In the genomic region with DNA sequence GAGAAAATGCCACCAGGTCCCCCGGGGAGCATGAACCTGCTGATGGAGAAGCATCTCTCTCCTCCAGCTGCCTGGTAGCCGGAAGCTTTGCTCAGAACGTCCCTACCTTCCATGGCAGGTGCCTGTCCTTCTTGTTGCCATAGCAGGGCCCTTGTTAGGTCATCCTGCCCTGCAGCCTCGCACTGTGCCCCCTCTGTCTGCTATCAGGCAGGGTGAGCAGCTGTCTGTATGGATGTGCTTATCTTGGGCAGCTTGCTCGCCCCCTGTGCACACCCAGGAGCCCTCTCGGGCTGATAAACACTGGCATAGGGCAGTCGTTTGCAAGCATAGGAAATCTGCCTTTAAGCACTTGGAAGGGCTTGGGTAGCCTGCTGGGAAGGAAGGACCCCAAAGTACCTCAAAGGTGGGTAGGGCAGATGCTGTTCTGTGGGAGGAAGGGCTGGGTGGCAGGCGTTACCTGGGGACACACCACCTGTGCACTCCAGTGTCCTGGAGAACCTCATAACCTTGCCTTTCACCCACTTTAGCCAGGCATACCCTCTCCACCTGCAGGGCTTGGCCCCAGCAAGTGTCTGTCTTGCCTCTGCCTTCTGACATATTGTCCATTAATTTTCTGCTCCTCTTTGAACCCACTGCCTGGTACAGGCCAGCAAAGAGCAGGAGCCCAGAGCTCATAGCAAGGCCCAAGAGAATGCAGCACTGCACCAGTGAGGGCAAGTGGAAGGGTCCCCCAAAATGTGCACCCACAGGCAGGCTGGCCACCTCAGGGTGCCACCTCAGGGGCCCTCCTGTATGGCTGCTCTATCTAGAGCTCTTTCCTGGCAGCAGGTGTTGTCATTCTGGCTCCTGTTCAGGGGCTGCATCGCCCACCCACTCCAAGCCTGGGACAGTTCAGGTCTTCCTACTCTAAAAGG, we compare ENCODE assay signal across 25 cellular contexts. TPM values are rescaled to one million over a fixed set of nuclear protein-coding genes. Genes with fewer than 3 reads are reported as not detected.
DNase-seq lines count a peak whose midpoint lies in the region; ATAC-seq lines count a peak whose summit lies in the region.
"Had no signal": no experiment of that assay in that cellular context is flagged by ENCODE, and none has a peak within 500 bp of the region (broad histone marks: within the 10 kb centered on the region; RNA-seq: fewer than 3 reads in every experiment).

No MANE protein-coding gene starts in this region.

- no peak overlapping the region for H3K9ac ChIP-seq in neuronal stem cell (ENCODE audit: low read depth, low read length, poor library complexity)

- no peak overlapping the region for H2BK120ac ChIP-seq in neuronal stem cell (ENCODE audit: low read depth, low read length)

- H3K4me1 ChIP-seq in neuronal stem cell (ENCODE audit: control insufficient read depth in 2 of 2, insufficient read depth in 1 of 2, low read depth in 1 of 2, low read length in 2 of 2), result no peaks in the 10 kb centered on the region
- H3K4me1 ChIP-seq: breast epithelium, colonic mucosa had no signal

- no peak for ATAC-seq in HG02870 (IDR thresholded peaks at IDR 0.05; ENCODE audit: unreplicated experiment)
- ATAC-seq: activated CD8-positive, alpha-beta memory T cell treated with anti-CD3 and anti-CD28 coated beads, Interleukin-2, amount 10 ng/mL, durations not matched to agents 7 days and 5 days; activated T-cell treated with anti-CD3 and anti-CD28 coated beads, Interleukin-2, amount 50 U/mL, for 72 hours; HCT116; naive thymus-derived CD8-positive, alpha-beta T cell had no signal

- H3K36me3 ChIP-seq in neuronal stem cell (replicated peaks in 1 of 2; ENCODE audit: control insufficient read depth in 2 of 2, insufficient read depth in 2 of 2, low read length in 2 of 2), result no peaks in the 10 kb centered on the region
- H3K36me3 ChIP-seq: breast epithelium, colonic mucosa, left lung, WERI-Rb-1 had no signal

- peaks cover 0 to 17% (median 0%) of the 10 kb centered on the region in 3 experiments for H3K27me3 ChIP-seq in neuronal stem cell (ENCODE audit: control insufficient read depth in 3 of 3, insufficient read depth in 3 of 3, low read depth in 1 of 3, low read length in 3 of 3)
- H3K27me3 ChIP-seq: breast epithelium, colonic mucosa, gastroesophageal sphincter, left lung, suprapubic skin had no signal

- H3K9me3 ChIP-seq in neuronal stem cell (replicated peaks in 1 of 2; ENCODE audit: control insufficient read depth in 2 of 2, insufficient read depth in 1 of 2, low read depth in 1 of 2, low read length in 2 of 2), result peaks cover 2 to 3% of the 10 kb centered on the region in 2 donors
- H3K9me3 ChIP-seq: breast epithelium, colonic mucosa, gastroesophageal sphincter, suprapubic skin had no signal

- DNase-seq in NCI-H2196 (lab: John Stamatoyannopoulos, UW; ENCODE audit: unreplicated experiment) (peak; percentile 29), NCI-H2196 treated with DMSO at 0.1 percent for 48 hours (lab: John Stamatoyannopoulos, UW; ENCODE audit: unreplicated experiment) (no peak), DMS79 (lab: John Stamatoyannopoulos, UW) (peak; percentile 59), NCI-H774 (lab: John Stamatoyannopoulos, UW) (peak; percentile 24), neuronal stem cell (ENCODE audit: low spot score) (no peak), mesenteric fat pad (ENCODE audit: low spot score) (no peak), NCI-H226 (no peak)
- DNase-seq: activated CD4-positive, alpha-beta T cell treated with anti-CD3 and anti-CD28 coated beads, Interleukin-2, amount 50 U/mL, for 1 hour; activated CD8-positive, alpha-beta memory T cell treated with anti-CD3 and anti-CD28 coated beads, Interleukin-2, amount 10 ng/mL, durations not matched to agents 7 days and 5 days; activated naive CD4-positive, alpha-beta T cell treated with Interleukin-2 at 50 U/mL for 16 hours; activated T-cell treated with anti-CD3 and anti-CD28 coated beads, Interleukin-2, amount 50 U/mL, for 72 hours; amygdala; colonic mucosa; hippocampal formation; midbrain; naive thymus-derived CD8-positive, alpha-beta T cell; NK-92 treated with Interleukin-12 subunit alpha and Interleukin-12 subunit beta, amount 100 ng/mL, for 24 hours; WERI-Rb-1 had no signal

- H3K4ac ChIP-seq in neuronal stem cell (ENCODE audit: low read length), result no peak overlapping the region

- peak overlapping the region; percentile 74 for H2AK5ac ChIP-seq in neuronal stem cell (ENCODE audit: low read depth, low read length)

- peak overlapping the region in 1 of 2 donors; percentile 39 for H3K4me3 ChIP-seq in neuronal stem cell (ENCODE audit: low read length in 2 of 2)
- H3K4me3 ChIP-seq: breast epithelium, colonic mucosa, gastroesophageal sphincter, left lung, smooth muscle cell, suprapubic skin had no signal

- H3K79me1 ChIP-seq in neuronal stem cell (ENCODE audit: low read depth, low read length), result no peaks in the 10 kb centered on the region

- H3K18ac ChIP-seq in neuronal stem cell (ENCODE audit: low read length), result peak overlapping the region; percentile 53

- no peak overlapping the region for H4K8ac ChIP-seq in neuronal stem cell (ENCODE audit: low read depth, low read length)

- no peak overlapping the region for H2AFZ ChIP-seq in neuronal stem cell (ENCODE audit: low read length)

- H3K23ac ChIP-seq in neuronal stem cell (ENCODE audit: low read depth, low read length, poor library complexity), result no peak overlapping the region

- H3K4me2 ChIP-seq in neuronal stem cell (ENCODE audit: insufficient read depth, low read length, poor library complexity, severe bottlenecking), result no peak overlapping the region
- H3K4me2 ChIP-seq: smooth muscle cell had no signal

- no CpG with 5 or more reads among the region's 9 CpGs for WGBS in neuronal stem cell (ENCODE audit: extremely low coverage in 2 of 2, insufficient read length in 2 of 2, insufficient replicate concordance in 1 of 2), 2 donors

- H4K91ac ChIP-seq in neuronal stem cell (ENCODE audit: low read depth, low read length, poor library complexity), result no peak overlapping the region

- H2BK15ac ChIP-seq in neuronal stem cell (ENCODE audit: low read length), result no peak overlapping the region

- peak overlapping the region; percentile 17 for H3K14ac ChIP-seq in neuronal stem cell (ENCODE audit: low read length)

- H3K27ac ChIP-seq in neuronal stem cell (replicated peaks; ENCODE audit: low read length), result no peak overlapping the region
- H3K27ac ChIP-seq: breast epithelium, colonic mucosa, gastroesophageal sphincter, suprapubic skin, WERI-Rb-1 had no signal

- no peak overlapping the region for H2BK5ac ChIP-seq in neuronal stem cell (ENCODE audit: low read length)

- H2BK12ac ChIP-seq in neuronal stem cell (ENCODE audit: low read length), result no peak overlapping the region

RNA-seq across cellular contexts. Expression of a gene that starts 8.0 kb away (rescaled TPM):
- 7.3 TPM for polyA plus RNA-seq in neuronal stem cell (2013, experiment 1 of 2)
- polyA plus RNA-seq in neuronal stem cell (2013, experiment 2 of 2), result 6.4 TPM
- total RNA-seq in mesenteric fat pad, result 144 TPM

RNA-seq across cellular contexts. Expression of a gene that starts 8.0 kb away (rescaled TPM):
- polyA plus RNA-seq in neuronal stem cell (2013, experiment 1 of 2), result 16.7 TPM
- polyA plus RNA-seq in neuronal stem cell (2013, experiment 2 of 2), result 17.7 TPM
- 20.2 TPM for total RNA-seq in mesenteric fat pad
- total RNA-seq: smooth muscle cell had no signal

Comparison
In these comparisons a context has a peak if more than half of its experiments do, and no peak if none do; other contexts are left out.
1. DNase-seq: peak in NCI-H2196 (single experiment), DMS79 (single experiment) and NCI-H774 (single experiment); none in NCI-H2196 treated with DMSO at 0.1 percent for 48 hours (single experiment), neuronal stem cell (single experiment), mesenteric fat pad (single experiment) and NCI-H226 (single experiment).